ENCODE assay signal across 10 cellular contexts in the genomic region with DNA sequence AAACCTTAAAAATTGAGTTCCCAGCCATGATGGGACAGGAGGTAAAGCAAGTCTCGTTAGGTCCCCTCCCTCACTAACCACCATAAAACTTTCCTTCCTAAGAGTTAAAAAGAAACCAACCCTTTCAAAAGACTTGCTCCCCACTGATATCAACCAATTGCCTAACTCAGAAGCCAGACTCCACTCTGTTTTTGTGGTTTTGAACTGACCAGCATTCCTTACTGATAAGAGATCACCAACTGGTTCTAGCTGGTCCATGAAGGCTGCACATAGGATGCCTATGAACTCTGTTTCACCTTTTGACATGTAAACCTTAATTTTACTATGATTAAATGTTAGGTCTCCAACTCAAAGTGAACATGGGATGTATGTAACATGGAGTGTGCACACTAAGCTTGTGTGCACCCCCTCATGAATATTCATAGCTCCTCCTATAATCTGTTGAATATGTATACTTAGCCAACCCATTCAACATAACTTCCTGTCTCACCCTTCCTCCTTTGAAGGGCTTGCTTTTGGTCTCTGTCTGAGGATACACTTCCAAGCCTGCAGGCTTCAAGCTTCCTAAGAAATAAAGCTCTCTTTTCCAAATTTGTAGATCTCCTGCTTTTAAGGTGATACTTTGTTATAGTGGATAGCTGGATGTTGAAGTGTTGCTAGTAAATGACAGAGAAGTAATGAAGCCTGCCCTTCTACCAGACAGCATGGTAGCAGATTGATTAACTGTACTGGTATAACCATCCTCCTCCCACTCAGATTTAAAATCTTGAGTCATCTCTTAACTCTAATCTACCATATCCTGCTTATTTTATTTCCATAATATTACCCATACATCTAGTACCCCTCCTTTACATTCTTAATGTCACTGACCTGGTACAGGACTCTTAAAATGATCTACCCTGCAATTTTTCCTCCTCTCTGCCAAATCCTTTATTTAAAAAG.
DNase-seq lines count a peak whose midpoint lies in the region; ATAC-seq and TF ChIP-seq lines count a peak whose summit lies in the region.
"Had no signal": no experiment of that assay in that cellular context is flagged by ENCODE, and none has a peak within 500 bp of the region (broad histone marks: within the 10 kb centered on the region; RNA-seq: fewer than 3 reads in every experiment).

No MANE protein-coding gene starts in this region.

- H3K27ac Mint-ChIP-seq in chondrocyte (ENCODE audit: unreplicated experiment) (peak overlapping the region; percentile 23), nephron progenitor cell (peak overlapping the region; percentile 15)

- H3K4me1 Mint-ChIP-seq in chondrocyte (ENCODE audit: low read depth) (peaks cover 28% of the 10 kb centered on the region), nephron progenitor cell (peaks cover 17% of the 10 kb centered on the region)

- no peak overlapping the region for H3K27ac ChIP-seq in Peyer's patch
- H3K27ac ChIP-seq: coronary artery had no signal

- ATAC-seq in GM21447 (IDR thresholded peaks at IDR 0.05; ENCODE audit: unreplicated experiment) (no peak), HG03342 (IDR thresholded peaks at IDR 0.05; ENCODE audit: unreplicated experiment) (no peak), GM21576 (IDR thresholded peaks at IDR 0.05; ENCODE audit: unreplicated experiment) (no peak)

- no peaks in the 10 kb centered on the region for H3K27me3 Mint-ChIP-seq in chondrocyte (ENCODE audit: low read depth)
- no peaks in the 10 kb centered on the region for H3K27me3 Mint-ChIP-seq in nephron progenitor cell (ENCODE audit: low read depth, poor library complexity)

- H3K4me3 Mint-ChIP-seq in chondrocyte (ENCODE audit: unreplicated experiment) (no peak overlapping the region), nephron progenitor cell (no peak overlapping the region)

- no peak for TF ChIP-seq POLR2A in Peyer's patch (IDR thresholded peaks at IDR 0.05)

- no peak overlapping the region for H3K4me3 ChIP-seq in Peyer's patch
- H3K4me3 ChIP-seq: coronary artery had no signal

- H3K4me1 ChIP-seq in Peyer's patch = peaks cover 0 to 23% (median 0%) of the 10 kb centered on the region in 4 donors

- H3K27me3 ChIP-seq in Peyer's patch = no peaks in the 10 kb centered on the region

- H3K36me3 ChIP-seq in Peyer's patch = no peaks in the 10 kb centered on the region

- no peaks in the 10 kb centered on the region for H3K36me3 Mint-ChIP-seq in chondrocyte (ENCODE audit: low read depth)
- H3K36me3 Mint-ChIP-seq in nephron progenitor cell (ENCODE audit: low read depth) = peaks cover 52% of the 10 kb centered on the region

- H3K9me3 Mint-ChIP-seq in chondrocyte (ENCODE audit: low read depth) (peaks cover 4% of the 10 kb centered on the region), nephron progenitor cell (peaks cover 10% of the 10 kb centered on the region)

- no peaks in the 10 kb centered on the region for H3K9me3 ChIP-seq in Peyer's patch

- TF ChIP-seq CTCF in chondrocyte (IDR thresholded peaks at IDR 0.05) (no peak), nephron progenitor cell (IDR thresholded peaks at IDR 0.05) (no peak), Peyer's patch (IDR thresholded peaks at IDR 0.05) (no peak)

- DNase-seq in EL = peak; percentile 73
- peak; percentile 90 for DNase-seq in M059J (ENCODE audit: low read depth)
- no peak for DNase-seq in chondrocyte (ENCODE audit: low spot score)
- DNase-seq in nephron progenitor cell = no peak
- DNase-seq in Peyer's patch = no peak
- DNase-seq: NCI-H1092 treated with DMSO at 0.1 percent for 48 hours had no signal

Comparison
In these comparisons a context has a peak if more than half of its experiments do, and no peak if none do; other contexts are left out.
1. DNase-seq: peak in EL (single experiment) and M059J (single experiment); none in chondrocyte (single experiment), nephron progenitor cell (single experiment) and Peyer's patch (0 of 3).